ENCODE assay signal across 21 cellular contexts in genomic region chr5:6636293-6636692, GRCh38. TPM values are rescaled to one million over a fixed set of nuclear protein-coding genes. Genes with fewer than 3 reads are reported as not detected.
DNase-seq lines count a peak whose midpoint lies in the region.
"Had no signal": no experiment of that assay in that cellular context is flagged by ENCODE, and none has a peak within 500 bp of the region (broad histone marks: within the 10 kb centered on the region; RNA-seq: fewer than 3 reads in every experiment).

No MANE protein-coding gene starts in this region.

- no peaks in the 10 kb centered on the region for H3K9me2 ChIP-seq in Karpas-422 (replicated peaks; ENCODE audit: insufficient read depth, low read length)

- H3K4me2 ChIP-seq in Karpas-422 (ENCODE audit: low read depth, low read length, poor library complexity, severe bottlenecking), result no peak overlapping the region
- H3K4me2 ChIP-seq: PC-9 had no signal

- no peaks in the 10 kb centered on the region for H3K27me3 ChIP-seq in Karpas-422 (ENCODE audit: low read length)
- H3K27me3 ChIP-seq: ascending aorta, BE2C, gastrocnemius medialis, testis had no signal

- H3K9me3 ChIP-seq in Karpas-422 (ENCODE audit: low read length), result no peaks in the 10 kb centered on the region
- H3K9me3 ChIP-seq: ascending aorta, BE2C, gastrocnemius medialis, testis had no signal

- H3K79me2 ChIP-seq in Karpas-422 (ENCODE audit: low read length), result peaks cover 41% of the 10 kb centered on the region

- no peak overlapping the region for H2AFZ ChIP-seq in Karpas-422 (ENCODE audit: low read length)
- H2AFZ ChIP-seq: PC-9 had no signal

- DNase-seq in Karpas-422, result peak; percentile 4
- DNase-seq in NCI-H69 (lab: John Stamatoyannopoulos, UW), result peak; percentile 72
- peak; percentile 90 for DNase-seq in epithelial cell of prostate (ENCODE audit: low read depth, low spot score)
- no peak for DNase-seq in pons (ENCODE audit: low spot score)
- no peak for DNase-seq in occipital lobe (lab: John Stamatoyannopoulos, UW)
- no peak for DNase-seq in HUDEP-2 (lab: John Stamatoyannopoulos, UW; ENCODE audit: unreplicated experiment in 76 of 76)
- DNase-seq: activated CD4-positive, alpha-beta T cell treated with anti-CD3 and anti-CD28 coated beads for 48 hours; activated CD8-positive, alpha-beta memory T cell treated with anti-CD3 and anti-CD28 coated beads, Interleukin-2, amount 50 U/mL, for 4 hours; BE2C; gastrocnemius medialis; NCI-H1105 treated with DMSO at 0.1 percent for 48 hours; NCI-H446 treated with DMSO at 0.1 percent for 48 hours; posterior cingulate gyrus; small intestine; stimulated activated CD4-positive, alpha-beta T cell treated with anti-CD3 and anti-CD28 coated beads, Interleukin-4, amount 100 ng/mL, for 24 hours; T-helper 9 cell; testis had no signal

- no peak overlapping the region for H3K9ac ChIP-seq in Karpas-422 (ENCODE audit: low read length)

- H3K27ac ChIP-seq in Karpas-422 (ENCODE audit: low read length) (no peak overlapping the region), epithelial cell of prostate (peak overlapping the region; percentile 80), skin epidermis (peak overlapping the region in 17 of 21 experiments; percentile 4 to 99 (median 55))
- H3K27ac ChIP-seq: ascending aorta, gastrocnemius medialis, PC-9, SK-N-MC, testis had no signal

- H3K4me3 ChIP-seq in Karpas-422 (ENCODE audit: low read length) (no peak overlapping the region), skin epidermis (peak overlapping the region in 1 of 7 experiments; percentile 15)
- H3K4me3 ChIP-seq: ascending aorta, gastrocnemius medialis, PC-9, SK-N-MC, testis had no signal

- H4K20me1 ChIP-seq in Karpas-422 (ENCODE audit: insufficient read depth, low read depth, low read length), result peaks cover 6% of the 10 kb centered on the region; the same call in 1 of the 2 replicates

- peaks cover 23% of the 10 kb centered on the region for H3K4me1 ChIP-seq in Karpas-422 (ENCODE audit: low read length)
- H3K4me1 ChIP-seq: BE2C had no signal

- H3K36me3 ChIP-seq in Karpas-422 (ENCODE audit: insufficient read depth, low read length), result peaks cover 4% of the 10 kb centered on the region

RNA-seq across cellular contexts. Expression of gene SRD5A1, which starts 3.1 kb away (rescaled TPM):
- 18.0 and 19.5 TPM in 2 replicates for total RNA-seq in Karpas-422 (2014; rRNA removed; shearing (Covaris generic); ENCODE audit: low replicate concordance)
- 51.8 TPM for total RNA-seq in occipital lobe

RNA-seq across cellular contexts. Expression of gene NSUN2, which starts 3.4 kb away (rescaled TPM):
- total RNA-seq in Karpas-422 (2014; rRNA removed; shearing (Covaris generic); ENCODE audit: low replicate concordance), result 64.2 and 69.1 TPM in 2 replicates
- 41.2 TPM for total RNA-seq in occipital lobe

Comparison
In these comparisons a context has a peak if more than half of its experiments do, and no peak if none do; other contexts are left out.
1. DNase-seq: peak in Karpas-422 (single experiment), NCI-H69 (single experiment) and epithelial cell of prostate (single experiment); none in pons (single experiment), occipital lobe (single experiment) and HUDEP-2 (0 of 76).